ENCODE assay signal across 18 cellular contexts in genomic region chr21:44883250-44883649, GRCh38.
"Had no signal": no experiment of that assay in that cellular context is flagged by ENCODE, and none has a peak within 500 bp of the region (broad histone marks: within the 10 kb centered on the region; RNA-seq: fewer than 3 reads in every experiment).

No MANE protein-coding gene starts in this region.

- H3K4me1 Mint-ChIP-seq: brain, neural crest cell had no signal

- H3K9me3 ChIP-seq: heart right ventricle, pancreas, sigmoid colon, stomach, testis had no signal

- H3K4me3 ChIP-seq: heart right ventricle, lung, pancreas, sigmoid colon, stomach, testis had no signal

- H3K36me3 ChIP-seq: pancreas, sigmoid colon had no signal

- H3K27ac Mint-ChIP-seq: activated naive CD8-positive, alpha-beta T cell treated with anti-CD3 and anti-CD28 coated beads for 36 hours; brain had no signal

- H3K27me3 Mint-ChIP-seq: activated naive CD8-positive, alpha-beta T cell treated with anti-CD3 and anti-CD28 coated beads for 36 hours had no signal

- ATAC-seq: heart right ventricle, pancreas had no signal

- H3K36me3 Mint-ChIP-seq: activated naive CD8-positive, alpha-beta T cell treated with anti-CD3 and anti-CD28 coated beads for 36 hours; brain had no signal

- H3K27ac ChIP-seq: pancreas, sigmoid colon, testis, VCaP had no signal

- H3K4me1 ChIP-seq: sigmoid colon had no signal

- FAIRE-seq: frontal cortex, pancreas had no signal

- H3K27me3 ChIP-seq: heart right ventricle, pancreas, sigmoid colon, testis had no signal

- DNase-seq: activated CD4-positive, alpha-beta T cell treated with anti-CD3 and anti-CD28 coated beads for 1 hour; activated CD4-positive, alpha-beta T cell treated with anti-CD3 and anti-CD28 coated beads, Interleukin-2, amount 50 U/mL, for 4 hours; activated naive CD8-positive, alpha-beta T cell treated with anti-CD3 and anti-CD28 coated beads for 36 hours; activated T-cell treated with anti-CD3 and anti-CD28 coated beads for 4 hours; amygdala; midbrain; sigmoid colon; stimulated activated CD4-positive, alpha-beta T cell treated with anti-CD3 and anti-CD28 coated beads, Interleukin-1b, Interleukin-23, amount 100 ng/mL, for 48 hours; stomach; testis had no signal

- H3K9me3 Mint-ChIP-seq: activated naive CD8-positive, alpha-beta T cell treated with anti-CD3 and anti-CD28 coated beads for 36 hours; activated T-helper 2 cell treated with anti-CD3 and anti-CD28 coated beads, Interferon-gamma antibody, Interleukin-2, Interleukin-4, amounts not matched to agents 10 μg/mL and 5 μg/mL and 100 μg/mL, durations not matched to agents 14 hours and 24 hours and 36 hours; neural crest cell had no signal

- H3K4me3 Mint-ChIP-seq: activated naive CD8-positive, alpha-beta T cell treated with anti-CD3 and anti-CD28 coated beads for 36 hours; neural crest cell had no signal
